Comparison of ENCODE assay signal across 17 cellular contexts in the genomic region with DNA sequence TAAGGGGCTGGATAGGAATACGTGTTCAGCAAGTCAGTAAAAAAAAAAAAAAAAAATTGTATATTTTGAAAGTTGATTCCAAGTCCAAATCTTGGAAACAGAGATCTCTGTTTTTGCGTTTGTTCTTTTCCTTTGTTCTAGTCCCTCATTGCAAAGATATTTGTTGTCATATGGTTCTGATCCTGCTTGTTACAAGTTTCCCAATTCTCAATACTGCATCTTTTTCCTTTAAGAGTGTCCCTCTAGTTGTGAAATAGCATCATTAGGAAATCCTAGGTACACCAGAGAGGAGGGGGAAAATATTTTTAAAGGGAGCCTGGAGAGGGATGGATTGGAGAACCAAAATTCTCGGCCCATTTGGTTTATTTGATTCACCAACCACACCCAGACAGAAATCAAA.
"Had no signal": no experiment of that assay in that cellular context is flagged by ENCODE, and none has a peak within 500 bp of the region (broad histone marks: within the 10 kb centered on the region; RNA-seq: fewer than 3 reads in every experiment).

No MANE protein-coding gene starts in this region.

- H3K4me1 ChIP-seq: esophagus squamous epithelium had no signal

- H3K4me3 ChIP-seq: cardiac muscle cell, esophagus squamous epithelium, pancreas, sigmoid colon, thoracic aorta had no signal

- H3K36me3 ChIP-seq: cardiac muscle cell, esophagus squamous epithelium, pancreas, sigmoid colon, thoracic aorta had no signal

- H3K27ac ChIP-seq: cardiac muscle cell, thoracic aorta had no signal

- ATAC-seq: activated naive CD4-positive, alpha-beta T cell treated with anti-CD3 and anti-CD28 coated beads, Interleukin-2, amount 50 U/mL, for 72 hours; activated T-cell treated with anti-CD3 and anti-CD28 coated beads, Interleukin-2, amount 50 U/mL, for 72 hours; effector memory CD8-positive, alpha-beta T cell; left ventricle myocardium superior; naive thymus-derived CD4-positive, alpha-beta T cell; stimulated activated memory B cell treated with anti-CD40 and anti-IgM and Interleukin-4, amounts not matched to agents 10 μg/mL and 1 μg/mL and 100 μg/mL, for 72 hours had no signal

- DNase-seq: activated CD4-positive, CD25-positive, alpha-beta regulatory T cell treated with anti-CD3 and anti-CD28 coated beads, Interleukin-2, amount 50 U/mL, for 72 hours; activated CD8-positive, alpha-beta memory T cell treated with anti-CD3 and anti-CD28 coated beads for 24 hours; activated gamma-delta T cell treated with Interleukin-2 at 50 U/mL for 16 hours; activated T-cell treated with anti-CD3 and anti-CD28 coated beads, Interleukin-2, amount 50 U/mL, for 72 hours; effector memory CD8-positive, alpha-beta T cell; esophagus squamous epithelium; foreskin melanocyte; left ventricle myocardium superior; naive thymus-derived CD4-positive, alpha-beta T cell; pancreas; sigmoid colon; stimulated activated CD4-positive, alpha-beta T cell treated with anti-CD3 and anti-CD28 coated beads, Interleukin-4, amount 100 ng/mL, for 4 hours; T-helper 1 cell had no signal

- H3K27me3 ChIP-seq: cardiac muscle cell, esophagus squamous epithelium, pancreas, sigmoid colon had no signal

- H3K9me3 ChIP-seq: esophagus squamous epithelium, pancreas, sigmoid colon, thoracic aorta had no signal
